27 cellular contexts compared by ENCODE assay signal in genomic region chr1:93865253-93865652, GRCh38.
"Had no signal": no experiment of that assay in that cellular context is flagged by ENCODE, and none has a peak within 500 bp of the region (broad histone marks: within the 10 kb centered on the region; RNA-seq: fewer than 3 reads in every experiment).

No MANE protein-coding gene starts in this region.

- H3K9me3 Mint-ChIP-seq: activated naive CD8-positive, alpha-beta T cell treated with anti-CD3 and anti-CD28 coated beads, Interleukin-2, amount 50 U/mL, for 24 hours; nephron progenitor cell had no signal

- H3K9me3 ChIP-seq: esophagus muscularis mucosa, gastroesophageal sphincter, pancreas, psoas muscle, right atrium auricular region, spleen, upper lobe of right lung had no signal

- H3K27me3 Mint-ChIP-seq: activated naive CD8-positive, alpha-beta T cell treated with anti-CD3 and anti-CD28 coated beads, Interleukin-2, amount 50 U/mL, for 24 hours; T-helper 17 cell had no signal

- H3K27ac ChIP-seq: esophagus muscularis mucosa, gastroesophageal sphincter, pancreas, psoas muscle, right atrium auricular region, spleen, upper lobe of right lung had no signal

- H3K27me3 ChIP-seq: esophagus muscularis mucosa, gastroesophageal sphincter, pancreas, right atrium auricular region, spleen, upper lobe of right lung had no signal

- H3K4me1 ChIP-seq: esophagus muscularis mucosa, gastroesophageal sphincter, pancreas, psoas muscle, right atrium auricular region, spleen, upper lobe of right lung had no signal

- FAIRE-seq: colon, islet of Langerhans, pancreas had no signal

- H3K4me3 Mint-ChIP-seq: activated naive CD8-positive, alpha-beta T cell treated with anti-CD3 and anti-CD28 coated beads, Interleukin-2, amount 50 U/mL, for 24 hours; brain; nephron progenitor cell; T-helper 17 cell had no signal

- H3K4me3 ChIP-seq: esophagus muscularis mucosa, gastroesophageal sphincter, pancreas, psoas muscle, right atrium auricular region, spleen, upper lobe of right lung had no signal

- H3K27ac Mint-ChIP-seq: activated naive CD8-positive, alpha-beta T cell treated with anti-CD3 and anti-CD28 coated beads, Interleukin-2, amount 50 U/mL, for 24 hours; nephron progenitor cell; T-helper 17 cell had no signal

- DNase-seq: activated CD4-positive, alpha-beta T cell treated with anti-CD3 and anti-CD28 coated beads for 4 hours; activated CD4-positive, alpha-beta T cell treated with anti-CD3 and anti-CD28 coated beads, Interleukin-2, amount 50 U/mL, for 48 hours; activated CD4-positive, CD25-positive, alpha-beta regulatory T cell; activated gamma-delta T cell; activated naive CD4-positive, alpha-beta T cell treated with anti-CD3 and anti-CD28 coated beads, Interleukin-2, amount 50 U/mL, for 16 hours; activated naive CD8-positive, alpha-beta T cell treated with anti-CD3 and anti-CD28 coated beads, Interleukin-2, amount 50 U/mL, for 24 hours; anterior cingulate cortex; central memory CD4-positive, alpha-beta T cell; effector memory CD4-positive, alpha-beta T cell; head of caudate nucleus; hypothalamus; left ventricle myocardium superior; mammary epithelial cell; nephron progenitor cell; pancreas; psoas muscle; spleen; stimulated activated CD4-positive, alpha-beta T cell treated with anti-CD3 and anti-CD28 coated beads, Interleukin-4, amount 100 ng/mL, for 24 hours; stimulated activated naive CD4-positive, alpha-beta T cell treated with Interleukin-2 at 50 U/mL for 16 hours; T-helper 17 cell; upper lobe of right lung had no signal

- H3K4me1 Mint-ChIP-seq: brain, nephron progenitor cell had no signal

- ATAC-seq: activated naive CD8-positive, alpha-beta T cell treated with anti-CD3 and anti-CD28 coated beads, Interleukin-2, amount 50 U/mL, for 24 hours; gastroesophageal sphincter; left ventricle myocardium superior; pancreas; psoas muscle; T-helper 17 cell; upper lobe of right lung had no signal
